Comparison of ENCODE assay signal across 12 cellular contexts in genomic region chr19:39370735-39371134, GRCh38.
"Had no signal": no experiment of that assay in that cellular context is flagged by ENCODE, and none has a peak within 500 bp of the region (broad histone marks: within the 10 kb centered on the region; RNA-seq: fewer than 3 reads in every experiment).

No MANE protein-coding gene starts in this region.

- ATAC-seq: left cardiac atrium, T-helper 17 cell had no signal

- H3K4me3 ChIP-seq: lung had no signal

- H3K27me3 Mint-ChIP-seq: activated naive CD8-positive, alpha-beta T cell treated with anti-CD3 and anti-CD28 coated beads, Interleukin-2, amount 10 ng/mL, durations not matched to agents 7 days and 5 days; naive B cell; T-helper 17 cell had no signal

- H3K9me3 Mint-ChIP-seq: activated naive CD8-positive, alpha-beta T cell treated with anti-CD3 and anti-CD28 coated beads, Interleukin-2, amount 10 ng/mL, durations not matched to agents 7 days and 5 days; naive B cell had no signal

- H3K4me3 Mint-ChIP-seq: activated naive CD8-positive, alpha-beta T cell treated with anti-CD3 and anti-CD28 coated beads, Interleukin-2, amount 10 ng/mL, durations not matched to agents 7 days and 5 days; T-helper 17 cell had no signal

- FAIRE-seq: small intestine had no signal

- DNase-seq: activated CD4-positive, alpha-beta T cell treated with anti-CD3 and anti-CD28 coated beads, Interleukin-2, amount 50 U/mL, for 48 hours; activated naive CD8-positive, alpha-beta T cell treated with anti-CD3 and anti-CD28 coated beads, Interleukin-2, amount 10 ng/mL, durations not matched to agents 7 days and 5 days; anterior cingulate cortex; hypothalamus; left cardiac atrium; naive B cell; SIG-M5; small intestine; stimulated activated CD4-positive, alpha-beta T cell treated with anti-CD3 and anti-CD28 coated beads, Interleukin-1b, Interleukin-23, amount 100 ng/mL, for 48 hours; stimulated activated naive CD4-positive, alpha-beta T cell; T-helper 17 cell had no signal

- H3K27ac Mint-ChIP-seq: activated naive CD8-positive, alpha-beta T cell treated with anti-CD3 and anti-CD28 coated beads, Interleukin-2, amount 10 ng/mL, durations not matched to agents 7 days and 5 days had no signal
